ENCODE assay signal across 22 cellular contexts in the genomic region with DNA sequence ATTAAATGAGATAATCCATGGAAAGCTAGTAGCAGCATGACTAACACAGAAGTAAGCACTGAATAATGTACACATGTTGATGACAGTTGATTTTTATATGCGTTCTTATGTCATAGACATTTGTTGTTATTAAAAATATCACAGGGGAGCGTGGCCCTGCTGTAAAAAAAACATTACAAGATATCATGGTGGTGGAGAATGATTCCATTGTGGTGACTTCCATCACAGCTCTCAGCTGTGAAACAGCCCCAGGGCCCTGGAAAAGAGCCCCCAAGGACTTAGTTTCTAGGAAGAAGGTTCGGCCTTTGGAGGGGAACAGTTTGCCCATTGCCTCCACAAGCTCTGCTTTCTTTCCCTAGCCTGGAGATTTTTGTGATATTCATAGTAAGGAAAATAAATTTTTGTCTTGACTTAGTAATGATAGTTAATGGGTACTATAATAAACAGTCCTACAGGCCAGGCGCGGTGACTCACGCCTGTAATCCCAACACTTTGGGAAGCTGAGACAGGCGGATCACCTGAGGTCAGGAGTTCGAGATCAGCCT. TPM values are rescaled to one million over a fixed set of nuclear protein-coding genes. Genes with fewer than 3 reads are reported as not detected.
"Had no signal": no experiment of that assay in that cellular context is flagged by ENCODE, and none has a peak within 500 bp of the region (broad histone marks: within the 10 kb centered on the region; RNA-seq: fewer than 3 reads in every experiment).

No MANE protein-coding gene starts in this region.

- H3K9me3 Mint-ChIP-seq: activated CD4-positive, alpha-beta memory T cell treated with anti-CD3 and anti-CD28 coated beads for 36 hours; activated naive CD4-positive, alpha-beta T cell treated with anti-CD3 and anti-CD28 coated beads for 36 hours; neural progenitor cell; stimulated activated naive B cell treated with anti-CD40 and anti-IgM and Interleukin-4, amounts not matched to agents 10 μg/mL and 1 μg/mL and 100 μg/mL, for 72 hours; T-cell had no signal

- H3K4me3 Mint-ChIP-seq: activated CD4-positive, alpha-beta memory T cell treated with anti-CD3 and anti-CD28 coated beads for 36 hours; activated CD4-positive, alpha-beta T cell treated with anti-CD3 and anti-CD28 coated beads for 36 hours; activated naive CD4-positive, alpha-beta T cell treated with anti-CD3 and anti-CD28 coated beads for 36 hours; naive thymus-derived CD4-positive, alpha-beta T cell; neural progenitor cell; stimulated activated naive B cell treated with anti-CD40 and anti-IgM and Interleukin-4, amounts not matched to agents 10 μg/mL and 1 μg/mL and 100 μg/mL, for 72 hours; T-cell had no signal

- H3K27me3 Mint-ChIP-seq: activated CD4-positive, alpha-beta memory T cell treated with anti-CD3 and anti-CD28 coated beads for 36 hours; activated CD4-positive, alpha-beta T cell treated with anti-CD3 and anti-CD28 coated beads for 36 hours; naive thymus-derived CD4-positive, alpha-beta T cell; progenitor cell of endocrine pancreas; stimulated activated naive B cell treated with anti-CD40 and anti-IgM and Interleukin-4, amounts not matched to agents 10 μg/mL and 1 μg/mL and 100 μg/mL, for 72 hours; T-cell had no signal

- H3K36me3 Mint-ChIP-seq: activated CD4-positive, alpha-beta memory T cell treated with anti-CD3 and anti-CD28 coated beads for 36 hours; T-cell had no signal

- DNase-seq: activated CD4-positive, alpha-beta memory T cell treated with anti-CD3 and anti-CD28 coated beads for 36 hours; activated CD4-positive, alpha-beta T cell treated with anti-CD3 and anti-CD28 coated beads for 36 hours; activated effector memory CD4-positive, alpha-beta T cell treated with Interleukin-2 at 50 U/mL for 16 hours; activated naive CD4-positive, alpha-beta T cell treated with anti-CD3 and anti-CD28 coated beads for 36 hours; activated T-cell treated with anti-CD3 and anti-CD28 coated beads, Interleukin-2, amount 50 U/mL, for 48 hours; amygdala; body of pancreas; central memory CD4-positive, alpha-beta T cell; effector memory CD4-positive, alpha-beta T cell; foreskin keratinocyte; lower lobe of right lung; naive thymus-derived CD4-positive, alpha-beta T cell; retina; sigmoid colon; stimulated activated CD4-positive, alpha-beta T cell treated with anti-CD3 and anti-CD28 coated beads, Interleukin-2, amount 100 ng/mL, for 48 hours; stimulated activated CD8-positive, alpha-beta memory T cell treated with anti-CD3 and anti-CD28 coated beads, Interleukin-4, amount 100 ng/mL, for 48 hours; stimulated activated naive B cell treated with anti-CD40 and anti-IgM and Interleukin-4, amounts not matched to agents 10 μg/mL and 1 μg/mL and 100 μg/mL, for 72 hours; T-cell; upper lobe of left lung had no signal

- H3K9me3 ChIP-seq: body of pancreas, lower lobe of right lung, sigmoid colon, upper lobe of left lung had no signal

- H2AFZ ChIP-seq: neural progenitor cell had no signal

- H3K4me1 ChIP-seq: body of pancreas, foreskin keratinocyte, lower lobe of right lung, neural progenitor cell, upper lobe of left lung had no signal

- H3K27me3 ChIP-seq: body of pancreas, foreskin keratinocyte, neural progenitor cell, sigmoid colon, upper lobe of left lung had no signal

- H3K4me2 ChIP-seq: neural progenitor cell, smooth muscle cell had no signal

- H3K4me3 ChIP-seq: body of pancreas, lower lobe of right lung, neural progenitor cell, sigmoid colon, smooth muscle cell, upper lobe of left lung had no signal

- H3K9ac ChIP-seq: neural progenitor cell had no signal

- H3K27ac Mint-ChIP-seq: activated CD4-positive, alpha-beta memory T cell treated with anti-CD3 and anti-CD28 coated beads for 36 hours; activated CD4-positive, alpha-beta T cell treated with anti-CD3 and anti-CD28 coated beads for 36 hours; activated naive CD4-positive, alpha-beta T cell treated with anti-CD3 and anti-CD28 coated beads for 36 hours; neural progenitor cell; progenitor cell of endocrine pancreas; stimulated activated naive B cell treated with anti-CD40 and anti-IgM and Interleukin-4, amounts not matched to agents 10 μg/mL and 1 μg/mL and 100 μg/mL, for 72 hours; T-cell had no signal

- H3K27ac ChIP-seq: body of pancreas, foreskin keratinocyte, lower lobe of right lung, neural progenitor cell, upper lobe of left lung had no signal

- H3K36me3 ChIP-seq: neural progenitor cell had no signal

RNA-seq across cellular contexts. Expression of a gene that starts 49.9 kb away (rescaled TPM):
- polyA plus RNA-seq: naive thymus-derived CD4-positive, alpha-beta T cell had no signal
